Comparison of ENCODE assay signal across 7 cellular contexts in genomic region chr12:91972896-91973295, GRCh38.
"Had no signal": no experiment of that assay in that cellular context is flagged by ENCODE, and none has a peak within 500 bp of the region (broad histone marks: within the 10 kb centered on the region; RNA-seq: fewer than 3 reads in every experiment).

No MANE protein-coding gene starts in this region.

- H3K27ac Mint-ChIP-seq: H9 had no signal

- DNase-seq: GM23248, GOT3, H9, HCEC 1CT, IMR-90, KG1 had no signal

- H3K4me3 Mint-ChIP-seq: H9 had no signal

- ATAC-seq: K562 had no signal
